8 cellular contexts compared by ENCODE assay signal in genomic region chrX:19334945-19335626, GRCh38. TPM values are rescaled to one million over a fixed set of nuclear protein-coding genes. Genes with fewer than 3 reads are reported as not detected.
DNase-seq lines count a peak whose midpoint lies in the region; ATAC-seq lines count a peak whose summit lies in the region.

No MANE protein-coding gene starts in this region.

- H3K36me3 ChIP-seq in H7 (replicated peaks; ENCODE audit: control insufficient read depth, insufficient read depth, low read length) = no peaks in the 10 kb centered on the region

- DNase-seq in COLO829 (ENCODE audit: low spot score) (peak; percentile 28), H7 (peak; percentile 69), RPMI7951 (ENCODE audit: low read depth) (peak; percentile 24), glomerular visceral epithelial cell (ENCODE audit: extremely low spot score) (peak; percentile 10), middle frontal gyrus (ENCODE audit: extremely low spot score, low spot score) (no peak), NCI-H1048 (lab: John Stamatoyannopoulos, UW) (no peak)

- H3K4me3 ChIP-seq in H7 (ENCODE audit: insufficient read depth, low read depth, low read length) = no peak overlapping the region

- ATAC-seq in HG02759 (IDR thresholded peaks at IDR 0.05; ENCODE audit: unreplicated experiment) (no peak), HG03095 (IDR thresholded peaks at IDR 0.05; ENCODE audit: unreplicated experiment) (no peak)

- H3K27me3 ChIP-seq in H7 (ENCODE audit: control insufficient read depth, insufficient read depth, low read length) = no peaks in the 10 kb centered on the region

RNA-seq across cellular contexts. Expression of gene PDHA1, which starts 8.6 kb away (rescaled TPM):
- total RNA-seq in H7 (2014; rRNA removed; shearing (Covaris generic)) = 237 and 271 TPM in 2 replicates
- total RNA-seq in RPMI7951 (2014; rRNA removed; shearing (Covaris generic)) = 91.4 and 109 TPM in 2 replicates

Comparison
In these comparisons a context has a peak if more than half of its experiments do, and no peak if none do; other contexts are left out.
1. DNase-seq: peak in COLO829 (single experiment), H7 (single experiment), RPMI7951 (single experiment) and glomerular visceral epithelial cell (single experiment); none in middle frontal gyrus (single experiment) and NCI-H1048 (single experiment).